In the genomic region with DNA sequence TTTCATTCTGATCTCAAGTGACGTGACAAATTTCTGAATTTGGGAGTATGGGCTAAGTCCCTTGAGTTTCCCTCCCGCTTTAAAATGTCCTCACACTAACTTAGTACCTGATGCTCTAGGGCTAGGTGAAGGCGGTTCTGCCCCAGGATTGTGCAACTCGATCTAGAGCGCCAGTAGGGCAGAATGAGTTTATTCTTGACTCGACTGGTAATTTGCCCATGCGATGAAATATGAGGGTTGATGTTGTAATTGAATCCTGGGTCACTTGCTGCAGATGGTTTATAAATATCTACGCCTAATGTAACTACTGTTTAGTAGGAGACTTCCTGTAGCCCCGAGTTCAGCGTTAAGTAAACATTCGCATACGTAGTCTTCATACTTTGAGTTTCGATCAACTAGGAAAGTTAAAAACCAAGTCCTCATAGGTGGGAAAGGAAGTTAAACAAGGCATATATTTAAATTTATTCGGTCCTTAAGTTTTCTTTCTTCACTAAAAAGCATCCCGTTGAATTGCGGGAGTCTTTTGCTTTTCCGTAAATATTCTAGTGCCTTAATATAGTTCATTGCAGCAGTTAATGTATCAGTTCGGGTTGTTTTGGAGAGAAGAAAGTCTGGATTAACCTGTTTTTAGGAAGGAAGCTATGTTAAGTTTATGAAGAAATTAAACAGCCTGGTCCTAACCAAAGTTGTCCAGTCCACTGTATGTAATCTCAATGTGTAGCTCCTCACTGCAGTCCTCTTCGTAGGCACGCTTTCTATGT, we compare ENCODE assay signal across 1 cellular context.
TF ChIP-seq lines count a peak whose summit lies in the region.

No MANE protein-coding gene starts in this region.

TF ChIP-seq in HepG2, 621 proteins besides CTCF, POLR2A, EP300 and RAD21 (continued from another document and continues in another):
- TF ChIP-seq, protein P1, sequence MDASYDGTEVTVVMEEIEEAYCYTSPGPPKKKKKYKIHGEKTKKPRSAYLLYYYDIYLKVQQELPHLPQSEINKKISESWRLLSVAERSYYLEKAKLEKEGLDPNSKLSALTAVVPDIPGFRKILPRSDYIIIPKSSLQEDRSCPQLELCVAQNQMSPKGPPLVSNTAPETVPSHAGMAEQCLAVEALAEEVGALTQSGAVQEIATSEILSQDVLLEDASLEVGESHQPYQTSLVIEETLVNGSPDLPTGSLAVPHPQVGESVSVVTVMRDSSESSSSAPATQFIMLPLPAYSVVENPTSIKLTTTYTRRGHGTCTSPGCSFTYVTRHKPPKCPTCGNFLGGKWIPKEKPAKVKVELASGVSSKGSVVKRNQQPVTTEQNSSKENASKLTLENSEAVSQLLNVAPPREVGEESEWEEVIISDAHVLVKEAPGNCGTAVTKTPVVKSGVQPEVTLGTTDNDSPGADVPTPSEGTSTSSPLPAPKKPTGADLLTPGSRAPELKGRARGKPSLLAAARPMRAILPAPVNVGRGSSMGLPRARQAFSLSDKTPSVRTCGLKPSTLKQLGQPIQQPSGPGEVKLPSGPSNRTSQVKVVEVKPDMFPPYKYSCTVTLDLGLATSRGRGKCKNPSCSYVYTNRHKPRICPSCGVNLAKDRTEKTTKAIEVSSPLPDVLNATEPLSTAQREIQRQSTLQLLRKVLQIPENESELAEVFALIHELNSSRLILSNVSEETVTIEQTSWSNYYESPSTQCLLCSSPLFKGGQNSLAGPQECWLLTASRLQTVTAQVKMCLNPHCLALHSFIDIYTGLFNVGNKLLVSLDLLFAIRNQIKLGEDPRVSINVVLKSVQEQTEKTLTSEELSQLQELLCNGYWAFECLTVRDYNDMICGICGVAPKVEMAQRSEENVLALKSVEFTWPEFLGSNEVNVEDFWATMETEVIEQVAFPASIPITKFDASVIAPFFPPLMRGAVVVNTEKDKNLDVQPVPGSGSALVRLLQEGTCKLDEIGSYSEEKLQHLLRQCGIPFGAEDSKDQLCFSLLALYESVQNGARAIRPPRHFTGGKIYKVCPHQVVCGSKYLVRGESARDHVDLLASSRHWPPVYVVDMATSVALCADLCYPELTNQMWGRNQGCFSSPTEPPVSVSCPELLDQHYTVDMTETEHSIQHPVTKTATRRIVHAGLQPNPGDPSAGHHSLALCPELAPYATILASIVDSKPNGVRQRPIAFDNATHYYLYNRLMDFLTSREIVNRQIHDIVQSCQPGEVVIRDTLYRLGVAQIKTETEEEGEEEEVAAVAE (CRISPR knock-in tag; IDR thresholded peaks at IDR 0.05; ENCODE audit: borderline replicate concordance): peak; percentile 47; the same call in 1 of the 2 replicates
- TF ChIP-seq AKAP8 (CRISPR knock-in tag; IDR thresholded peaks at IDR 0.05): 0 out of 2 replicates have a peak, but pooled peaks have one; percentile 20
- TF ChIP-seq, protein P2, sequence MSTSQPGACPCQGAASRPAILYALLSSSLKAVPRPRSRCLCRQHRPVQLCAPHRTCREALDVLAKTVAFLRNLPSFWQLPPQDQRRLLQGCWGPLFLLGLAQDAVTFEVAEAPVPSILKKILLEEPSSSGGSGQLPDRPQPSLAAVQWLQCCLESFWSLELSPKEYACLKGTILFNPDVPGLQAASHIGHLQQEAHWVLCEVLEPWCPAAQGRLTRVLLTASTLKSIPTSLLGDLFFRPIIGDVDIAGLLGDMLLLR (CRISPR knock-in tag; IDR thresholded peaks at IDR 0.05): no peak
- no peak for TF ChIP-seq FOSL2 (CRISPR knock-in tag; IDR thresholded peaks at IDR 0.05)
- TF ChIP-seq KMT2B (CRISPR knock-in tag; IDR thresholded peaks at IDR 0.05): peak; percentile 72
- TF ChIP-seq, protein P3, sequence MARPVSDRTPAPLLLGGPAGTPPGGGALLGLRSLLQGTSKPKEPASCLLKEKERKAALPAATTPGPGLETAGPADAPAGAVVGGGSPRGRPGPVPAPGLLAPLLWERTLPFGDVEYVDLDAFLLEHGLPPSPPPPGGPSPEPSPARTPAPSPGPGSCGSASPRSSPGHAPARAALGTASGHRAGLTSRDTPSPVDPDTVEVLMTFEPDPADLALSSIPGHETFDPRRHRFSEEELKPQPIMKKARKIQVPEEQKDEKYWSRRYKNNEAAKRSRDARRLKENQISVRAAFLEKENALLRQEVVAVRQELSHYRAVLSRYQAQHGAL (CRISPR knock-in tag; IDR thresholded peaks at IDR 0.05; ENCODE audit: not compliant biosample characterization): peak; percentile 47
- TF ChIP-seq, protein P4, sequence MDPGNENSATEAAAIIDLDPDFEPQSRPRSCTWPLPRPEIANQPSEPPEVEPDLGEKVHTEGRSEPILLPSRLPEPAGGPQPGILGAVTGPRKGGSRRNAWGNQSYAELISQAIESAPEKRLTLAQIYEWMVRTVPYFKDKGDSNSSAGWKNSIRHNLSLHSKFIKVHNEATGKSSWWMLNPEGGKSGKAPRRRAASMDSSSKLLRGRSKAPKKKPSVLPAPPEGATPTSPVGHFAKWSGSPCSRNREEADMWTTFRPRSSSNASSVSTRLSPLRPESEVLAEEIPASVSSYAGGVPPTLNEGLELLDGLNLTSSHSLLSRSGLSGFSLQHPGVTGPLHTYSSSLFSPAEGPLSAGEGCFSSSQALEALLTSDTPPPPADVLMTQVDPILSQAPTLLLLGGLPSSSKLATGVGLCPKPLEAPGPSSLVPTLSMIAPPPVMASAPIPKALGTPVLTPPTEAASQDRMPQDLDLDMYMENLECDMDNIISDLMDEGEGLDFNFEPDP (CRISPR knock-in tag; conservative IDR thresholded peaks at IDR 0.05): 0 out of 2 replicates have a peak, but pooled peaks have one; percentile 28
- TF ChIP-seq, protein P5, sequence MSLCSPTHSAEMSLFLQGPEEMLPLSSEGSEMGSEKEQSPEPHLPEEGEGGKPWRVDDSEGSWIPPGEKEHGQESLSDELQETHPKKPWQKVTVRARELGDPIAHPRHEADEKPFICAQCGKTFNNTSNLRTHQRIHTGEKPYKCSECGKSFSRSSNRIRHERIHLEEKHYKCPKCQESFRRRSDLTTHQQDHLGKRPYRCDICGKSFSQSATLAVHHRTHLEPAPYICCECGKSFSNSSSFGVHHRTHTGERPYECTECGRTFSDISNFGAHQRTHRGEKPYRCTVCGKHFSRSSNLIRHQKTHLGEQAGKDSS (CRISPR knock-in tag; IDR thresholded peaks at IDR 0.05; ENCODE audit: borderline replicate concordance, low read depth): no peak
- TF ChIP-seq, protein P6, sequence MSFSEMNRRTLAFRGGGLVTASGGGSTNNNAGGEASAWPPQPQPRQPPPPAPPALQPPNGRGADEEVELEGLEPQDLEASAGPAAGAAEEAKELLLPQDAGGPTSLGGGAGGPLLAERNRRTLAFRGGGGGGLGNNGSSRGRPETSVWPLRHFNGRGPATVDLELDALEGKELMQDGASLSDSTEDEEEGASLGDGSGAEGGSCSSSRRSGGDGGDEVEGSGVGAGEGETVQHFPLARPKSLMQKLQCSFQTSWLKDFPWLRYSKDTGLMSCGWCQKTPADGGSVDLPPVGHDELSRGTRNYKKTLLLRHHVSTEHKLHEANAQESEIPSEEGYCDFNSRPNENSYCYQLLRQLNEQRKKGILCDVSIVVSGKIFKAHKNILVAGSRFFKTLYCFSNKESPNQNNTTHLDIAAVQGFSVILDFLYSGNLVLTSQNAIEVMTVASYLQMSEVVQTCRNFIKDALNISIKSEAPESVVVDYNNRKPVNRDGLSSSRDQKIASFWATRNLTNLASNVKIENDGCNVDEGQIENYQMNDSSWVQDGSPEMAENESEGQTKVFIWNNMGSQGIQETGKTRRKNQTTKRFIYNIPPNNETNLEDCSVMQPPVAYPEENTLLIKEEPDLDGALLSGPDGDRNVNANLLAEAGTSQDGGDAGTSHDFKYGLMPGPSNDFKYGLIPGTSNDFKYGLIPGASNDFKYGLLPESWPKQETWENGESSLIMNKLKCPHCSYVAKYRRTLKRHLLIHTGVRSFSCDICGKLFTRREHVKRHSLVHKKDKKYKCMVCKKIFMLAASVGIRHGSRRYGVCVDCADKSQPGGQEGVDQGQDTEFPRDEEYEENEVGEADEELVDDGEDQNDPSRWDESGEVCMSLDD (CRISPR knock-in tag; IDR thresholded peaks at IDR 0.05; ENCODE audit: borderline replicate concordance): no peak
- peak; percentile 41 for TF ChIP-seq TGIF2 (CRISPR knock-in tag; IDR thresholded peaks at IDR 0.05)
- peak; percentile 64 for TF ChIP-seq HDAC1 (CRISPR knock-in tag; IDR thresholded peaks at IDR 0.05)
- TF ChIP-seq, protein P7, sequence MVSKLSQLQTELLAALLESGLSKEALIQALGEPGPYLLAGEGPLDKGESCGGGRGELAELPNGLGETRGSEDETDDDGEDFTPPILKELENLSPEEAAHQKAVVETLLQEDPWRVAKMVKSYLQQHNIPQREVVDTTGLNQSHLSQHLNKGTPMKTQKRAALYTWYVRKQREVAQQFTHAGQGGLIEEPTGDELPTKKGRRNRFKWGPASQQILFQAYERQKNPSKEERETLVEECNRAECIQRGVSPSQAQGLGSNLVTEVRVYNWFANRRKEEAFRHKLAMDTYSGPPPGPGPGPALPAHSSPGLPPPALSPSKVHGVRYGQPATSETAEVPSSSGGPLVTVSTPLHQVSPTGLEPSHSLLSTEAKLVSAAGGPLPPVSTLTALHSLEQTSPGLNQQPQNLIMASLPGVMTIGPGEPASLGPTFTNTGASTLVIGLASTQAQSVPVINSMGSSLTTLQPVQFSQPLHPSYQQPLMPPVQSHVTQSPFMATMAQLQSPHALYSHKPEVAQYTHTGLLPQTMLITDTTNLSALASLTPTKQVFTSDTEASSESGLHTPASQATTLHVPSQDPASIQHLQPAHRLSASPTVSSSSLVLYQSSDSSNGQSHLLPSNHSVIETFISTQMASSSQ (IDR thresholded peaks at IDR 0.05; ENCODE audit: low read depth): no peak
- TF ChIP-seq, protein P7 (CRISPR knock-in tag; IDR thresholded peaks at IDR 0.05; ENCODE audit: borderline replicate concordance): no peak
- TF ChIP-seq, protein P8, sequence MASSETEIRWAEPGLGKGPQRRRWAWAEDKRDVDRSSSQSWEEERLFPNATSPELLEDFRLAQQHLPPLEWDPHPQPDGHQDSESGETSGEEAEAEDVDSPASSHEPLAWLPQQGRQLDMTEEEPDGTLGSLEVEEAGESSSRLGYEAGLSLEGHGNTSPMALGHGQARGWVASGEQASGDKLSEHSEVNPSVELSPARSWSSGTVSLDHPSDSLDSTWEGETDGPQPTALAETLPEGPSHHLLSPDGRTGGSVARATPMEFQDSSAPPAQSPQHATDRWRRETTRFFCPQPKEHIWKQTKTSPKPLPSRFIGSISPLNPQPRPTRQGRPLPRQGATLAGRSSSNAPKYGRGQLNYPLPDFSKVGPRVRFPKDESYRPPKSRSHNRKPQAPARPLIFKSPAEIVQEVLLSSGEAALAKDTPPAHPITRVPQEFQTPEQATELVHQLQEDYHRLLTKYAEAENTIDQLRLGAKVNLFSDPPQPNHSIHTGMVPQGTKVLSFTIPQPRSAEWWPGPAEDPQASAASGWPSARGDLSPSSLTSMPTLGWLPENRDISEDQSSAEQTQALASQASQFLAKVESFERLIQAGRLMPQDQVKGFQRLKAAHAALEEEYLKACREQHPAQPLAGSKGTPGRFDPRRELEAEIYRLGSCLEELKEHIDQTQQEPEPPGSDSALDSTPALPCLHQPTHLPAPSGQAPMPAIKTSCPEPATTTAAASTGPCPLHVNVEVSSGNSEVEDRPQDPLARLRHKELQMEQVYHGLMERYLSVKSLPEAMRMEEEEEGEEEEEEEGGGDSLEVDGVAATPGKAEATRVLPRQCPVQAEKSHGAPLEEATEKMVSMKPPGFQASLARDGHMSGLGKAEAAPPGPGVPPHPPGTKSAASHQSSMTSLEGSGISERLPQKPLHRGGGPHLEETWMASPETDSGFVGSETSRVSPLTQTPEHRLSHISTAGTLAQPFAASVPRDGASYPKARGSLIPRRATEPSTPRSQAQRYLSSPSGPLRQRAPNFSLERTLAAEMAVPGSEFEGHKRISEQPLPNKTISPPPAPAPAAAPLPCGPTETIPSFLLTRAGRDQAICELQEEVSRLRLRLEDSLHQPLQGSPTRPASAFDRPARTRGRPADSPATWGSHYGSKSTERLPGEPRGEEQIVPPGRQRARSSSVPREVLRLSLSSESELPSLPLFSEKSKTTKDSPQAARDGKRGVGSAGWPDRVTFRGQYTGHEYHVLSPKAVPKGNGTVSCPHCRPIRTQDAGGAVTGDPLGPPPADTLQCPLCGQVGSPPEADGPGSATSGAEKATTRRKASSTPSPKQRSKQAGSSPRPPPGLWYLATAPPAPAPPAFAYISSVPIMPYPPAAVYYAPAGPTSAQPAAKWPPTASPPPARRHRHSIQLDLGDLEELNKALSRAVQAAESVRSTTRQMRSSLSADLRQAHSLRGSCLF (CRISPR knock-in tag; IDR thresholded peaks at IDR 0.05; ENCODE audit: borderline replicate concordance): peak; percentile 31; the same call in 1 of the 2 replicates
- 0 out of 2 replicates have a peak, but pooled peaks have one; percentile 38 for TF ChIP-seq ZFP36L1 (CRISPR knock-in tag; IDR thresholded peaks at IDR 0.05)
- peak; percentile 50; the same call in 1 of the 3 replicates for TF ChIP-seq MXI1 (IDR thresholded peaks at IDR 0.05; ENCODE audit: borderline replicate concordance, low read depth, low read length)
- TF ChIP-seq ZNF772 (CRISPR knock-in tag; IDR thresholded peaks at IDR 0.05): peak; percentile 57; the same call in 1 of the 2 replicates
- TF ChIP-seq TBL1XR1 (IDR thresholded peaks at IDR 0.05; ENCODE audit: borderline replicate concordance, low read length, partially characterized antibody): no peak
- TF ChIP-seq KLF15 (CRISPR knock-in tag; IDR thresholded peaks at IDR 0.05; ENCODE audit: borderline replicate concordance): 0 out of 2 replicates have a peak, but pooled peaks have one; percentile 17
- peak; percentile 19; the same call in 1 of the 2 replicates for TF ChIP-seq ELF1 (CRISPR knock-in tag; IDR thresholded peaks at IDR 0.05)
- TF ChIP-seq POGZ (CRISPR knock-in tag; IDR thresholded peaks at IDR 0.05): peak; percentile 33; the same call in 1 of the 2 replicates
- peak; percentile 97 for TF ChIP-seq CEBPB (IDR thresholded peaks at IDR 0.05; ENCODE audit: borderline replicate concordance, low read depth, low read length)
